Comparison of ENCODE assay signal across 1 cellular context in the genomic region with DNA sequence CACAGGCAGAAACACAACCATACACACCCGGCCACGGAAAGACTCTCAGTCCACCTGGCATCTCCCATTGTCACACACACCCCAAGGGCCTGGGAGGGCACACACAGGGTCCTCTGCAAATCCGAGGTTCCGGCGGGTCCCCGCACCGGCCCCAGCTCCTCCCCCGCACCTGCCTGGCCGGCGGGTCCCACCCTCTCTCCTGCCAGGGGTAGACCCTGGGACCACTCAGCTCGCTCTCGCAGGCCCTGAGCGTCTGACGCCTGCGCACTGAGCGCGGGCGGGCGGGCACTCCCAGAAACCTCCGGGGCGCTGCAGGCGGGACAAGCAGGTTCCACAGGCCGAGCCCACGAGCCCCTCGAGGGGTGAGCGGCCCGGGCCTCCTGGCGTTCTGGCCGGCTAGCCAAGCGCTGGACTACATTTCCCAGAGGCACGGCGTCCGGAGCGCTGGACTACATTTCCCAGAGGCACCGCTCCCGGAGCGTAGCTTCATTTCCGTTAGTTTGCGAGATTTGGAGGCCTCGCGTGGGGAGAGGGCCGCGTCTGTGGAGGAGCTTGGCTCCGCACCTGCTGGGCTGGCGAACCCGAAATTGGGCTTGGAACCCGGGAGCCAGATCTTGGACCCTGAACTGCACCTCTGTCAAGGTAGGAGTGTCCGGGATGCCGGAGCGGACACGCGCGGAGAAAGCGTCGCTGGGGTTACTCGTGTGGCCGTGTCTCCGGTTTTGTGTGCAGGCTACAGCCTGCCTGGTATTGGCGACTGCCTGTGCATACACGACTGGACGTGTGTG.
TF ChIP-seq lines count a peak whose summit lies in the region.

A gene (plus strand): TSS at position 505 of the 788 bp plus-strand sequence. CDS start 10,686 bp downstream, outside the sequence.

TF ChIP-seq in HepG2, 621 proteins besides CTCF, POLR2A, EP300 and RAD21 (continued from another document and continues in another):
- TF ChIP-seq, protein P1, sequence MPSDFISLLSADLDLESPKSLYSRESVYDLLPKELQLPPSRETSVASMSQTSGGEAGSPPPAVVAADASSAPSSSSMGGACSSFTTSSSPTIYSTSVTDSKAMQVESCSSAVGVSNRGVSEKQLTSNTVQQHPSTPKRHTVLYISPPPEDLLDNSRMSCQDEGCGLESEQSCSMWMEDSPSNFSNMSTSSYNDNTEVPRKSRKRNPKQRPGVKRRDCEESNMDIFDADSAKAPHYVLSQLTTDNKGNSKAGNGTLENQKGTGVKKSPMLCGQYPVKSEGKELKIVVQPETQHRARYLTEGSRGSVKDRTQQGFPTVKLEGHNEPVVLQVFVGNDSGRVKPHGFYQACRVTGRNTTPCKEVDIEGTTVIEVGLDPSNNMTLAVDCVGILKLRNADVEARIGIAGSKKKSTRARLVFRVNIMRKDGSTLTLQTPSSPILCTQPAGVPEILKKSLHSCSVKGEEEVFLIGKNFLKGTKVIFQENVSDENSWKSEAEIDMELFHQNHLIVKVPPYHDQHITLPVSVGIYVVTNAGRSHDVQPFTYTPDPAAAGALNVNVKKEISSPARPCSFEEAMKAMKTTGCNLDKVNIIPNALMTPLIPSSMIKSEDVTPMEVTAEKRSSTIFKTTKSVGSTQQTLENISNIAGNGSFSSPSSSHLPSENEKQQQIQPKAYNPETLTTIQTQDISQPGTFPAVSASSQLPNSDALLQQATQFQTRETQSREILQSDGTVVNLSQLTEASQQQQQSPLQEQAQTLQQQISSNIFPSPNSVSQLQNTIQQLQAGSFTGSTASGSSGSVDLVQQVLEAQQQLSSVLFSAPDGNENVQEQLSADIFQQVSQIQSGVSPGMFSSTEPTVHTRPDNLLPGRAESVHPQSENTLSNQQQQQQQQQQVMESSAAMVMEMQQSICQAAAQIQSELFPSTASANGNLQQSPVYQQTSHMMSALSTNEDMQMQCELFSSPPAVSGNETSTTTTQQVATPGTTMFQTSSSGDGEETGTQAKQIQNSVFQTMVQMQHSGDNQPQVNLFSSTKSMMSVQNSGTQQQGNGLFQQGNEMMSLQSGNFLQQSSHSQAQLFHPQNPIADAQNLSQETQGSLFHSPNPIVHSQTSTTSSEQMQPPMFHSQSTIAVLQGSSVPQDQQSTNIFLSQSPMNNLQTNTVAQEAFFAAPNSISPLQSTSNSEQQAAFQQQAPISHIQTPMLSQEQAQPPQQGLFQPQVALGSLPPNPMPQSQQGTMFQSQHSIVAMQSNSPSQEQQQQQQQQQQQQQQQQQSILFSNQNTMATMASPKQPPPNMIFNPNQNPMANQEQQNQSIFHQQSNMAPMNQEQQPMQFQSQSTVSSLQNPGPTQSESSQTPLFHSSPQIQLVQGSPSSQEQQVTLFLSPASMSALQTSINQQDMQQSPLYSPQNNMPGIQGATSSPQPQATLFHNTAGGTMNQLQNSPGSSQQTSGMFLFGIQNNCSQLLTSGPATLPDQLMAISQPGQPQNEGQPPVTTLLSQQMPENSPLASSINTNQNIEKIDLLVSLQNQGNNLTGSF (CRISPR knock-in tag; IDR thresholded peaks at IDR 0.05), result peak; percentile 16; the same call in 1 of the 2 replicates
- no peak for TF ChIP-seq MEIS2 (CRISPR knock-in tag; IDR thresholded peaks at IDR 0.05)
- no peak for TF ChIP-seq KDM6A (CRISPR knock-in tag; IDR thresholded peaks at IDR 0.05; ENCODE audit: low read depth)
- TF ChIP-seq RELA (CRISPR knock-in tag; IDR thresholded peaks at IDR 0.05), result no peak
- TF ChIP-seq SP5 (CRISPR knock-in tag; IDR thresholded peaks at IDR 0.05; ENCODE audit: borderline replicate concordance, low read depth), result no peak
- no peak for TF ChIP-seq WIZ (CRISPR knock-in tag; IDR thresholded peaks at IDR 0.05)
- TF ChIP-seq BRCA1 (CRISPR knock-in tag; IDR thresholded peaks at IDR 0.05), result no peak
- TF ChIP-seq, protein P2, sequence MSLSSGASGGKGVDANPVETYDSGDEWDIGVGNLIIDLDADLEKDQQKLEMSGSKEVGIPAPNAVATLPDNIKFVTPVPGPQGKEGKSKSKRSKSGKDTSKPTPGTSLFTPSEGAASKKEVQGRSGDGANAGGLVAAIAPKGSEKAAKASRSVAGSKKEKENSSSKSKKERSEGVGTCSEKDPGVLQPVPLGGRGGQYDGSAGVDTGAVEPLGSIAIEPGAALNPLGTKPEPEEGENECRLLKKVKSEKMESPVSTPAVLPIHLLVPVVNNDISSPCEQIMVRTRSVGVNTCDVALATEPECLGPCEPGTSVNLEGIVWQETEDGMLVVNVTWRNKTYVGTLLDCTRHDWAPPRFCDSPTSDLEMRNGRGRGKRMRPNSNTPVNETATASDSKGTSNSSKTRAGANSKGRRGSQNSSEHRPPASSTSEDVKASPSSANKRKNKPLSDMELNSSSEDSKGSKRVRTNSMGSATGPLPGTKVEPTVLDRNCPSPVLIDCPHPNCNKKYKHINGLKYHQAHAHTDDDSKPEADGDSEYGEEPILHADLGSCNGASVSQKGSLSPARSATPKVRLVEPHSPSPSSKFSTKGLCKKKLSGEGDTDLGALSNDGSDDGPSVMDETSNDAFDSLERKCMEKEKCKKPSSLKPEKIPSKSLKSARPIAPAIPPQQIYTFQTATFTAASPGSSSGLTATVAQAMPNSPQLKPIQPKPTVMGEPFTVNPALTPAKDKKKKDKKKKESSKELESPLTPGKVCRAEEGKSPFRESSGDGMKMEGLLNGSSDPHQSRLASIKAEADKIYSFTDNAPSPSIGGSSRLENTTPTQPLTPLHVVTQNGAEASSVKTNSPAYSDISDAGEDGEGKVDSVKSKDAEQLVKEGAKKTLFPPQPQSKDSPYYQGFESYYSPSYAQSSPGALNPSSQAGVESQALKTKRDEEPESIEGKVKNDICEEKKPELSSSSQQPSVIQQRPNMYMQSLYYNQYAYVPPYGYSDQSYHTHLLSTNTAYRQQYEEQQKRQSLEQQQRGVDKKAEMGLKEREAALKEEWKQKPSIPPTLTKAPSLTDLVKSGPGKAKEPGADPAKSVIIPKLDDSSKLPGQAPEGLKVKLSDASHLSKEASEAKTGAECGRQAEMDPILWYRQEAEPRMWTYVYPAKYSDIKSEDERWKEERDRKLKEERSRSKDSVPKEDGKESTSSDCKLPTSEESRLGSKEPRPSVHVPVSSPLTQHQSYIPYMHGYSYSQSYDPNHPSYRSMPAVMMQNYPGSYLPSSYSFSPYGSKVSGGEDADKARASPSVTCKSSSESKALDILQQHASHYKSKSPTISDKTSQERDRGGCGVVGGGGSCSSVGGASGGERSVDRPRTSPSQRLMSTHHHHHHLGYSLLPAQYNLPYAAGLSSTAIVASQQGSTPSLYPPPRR (CRISPR knock-in tag; IDR thresholded peaks at IDR 0.05; ENCODE audit: borderline replicate concordance), result peak; percentile 54
- TF ChIP-seq, protein P3, sequence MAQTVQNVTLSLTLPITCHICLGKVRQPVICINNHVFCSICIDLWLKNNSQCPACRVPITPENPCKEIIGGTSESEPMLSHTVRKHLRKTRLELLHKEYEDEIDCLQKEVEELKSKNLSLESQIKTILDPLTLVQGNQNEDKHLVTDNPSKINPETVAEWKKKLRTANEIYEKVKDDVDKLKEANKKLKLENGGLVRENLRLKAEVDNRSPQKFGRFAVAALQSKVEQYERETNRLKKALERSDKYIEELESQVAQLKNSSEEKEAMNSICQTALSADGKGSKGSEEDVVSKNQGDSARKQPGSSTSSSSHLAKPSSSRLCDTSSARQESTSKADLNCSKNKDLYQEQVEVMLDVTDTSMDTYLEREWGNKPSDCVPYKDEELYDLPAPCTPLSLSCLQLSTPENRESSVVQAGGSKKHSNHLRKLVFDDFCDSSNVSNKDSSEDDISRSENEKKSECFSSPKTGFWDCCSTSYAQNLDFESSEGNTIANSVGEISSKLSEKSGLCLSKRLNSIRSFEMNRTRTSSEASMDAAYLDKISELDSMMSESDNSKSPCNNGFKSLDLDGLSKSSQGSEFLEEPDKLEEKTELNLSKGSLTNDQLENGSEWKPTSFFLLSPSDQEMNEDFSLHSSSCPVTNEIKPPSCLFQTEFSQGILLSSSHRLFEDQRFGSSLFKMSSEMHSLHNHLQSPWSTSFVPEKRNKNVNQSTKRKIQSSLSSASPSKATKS (CRISPR knock-in tag; IDR thresholded peaks at IDR 0.05), result no peak
- TF ChIP-seq ERF (CRISPR knock-in tag; IDR thresholded peaks at IDR 0.05), result peak; percentile 83
- no peak for TF ChIP-seq TBP (CRISPR knock-in tag; IDR thresholded peaks at IDR 0.05)
- TF ChIP-seq NR1H2 (CRISPR knock-in tag; IDR thresholded peaks at IDR 0.05; ENCODE audit: borderline replicate concordance, low read depth), result no peak
- TF ChIP-seq ZNF564 (CRISPR knock-in tag; IDR thresholded peaks at IDR 0.05), result peak; percentile 77; the same call in 1 of the 2 replicates
- TF ChIP-seq, protein P4, sequence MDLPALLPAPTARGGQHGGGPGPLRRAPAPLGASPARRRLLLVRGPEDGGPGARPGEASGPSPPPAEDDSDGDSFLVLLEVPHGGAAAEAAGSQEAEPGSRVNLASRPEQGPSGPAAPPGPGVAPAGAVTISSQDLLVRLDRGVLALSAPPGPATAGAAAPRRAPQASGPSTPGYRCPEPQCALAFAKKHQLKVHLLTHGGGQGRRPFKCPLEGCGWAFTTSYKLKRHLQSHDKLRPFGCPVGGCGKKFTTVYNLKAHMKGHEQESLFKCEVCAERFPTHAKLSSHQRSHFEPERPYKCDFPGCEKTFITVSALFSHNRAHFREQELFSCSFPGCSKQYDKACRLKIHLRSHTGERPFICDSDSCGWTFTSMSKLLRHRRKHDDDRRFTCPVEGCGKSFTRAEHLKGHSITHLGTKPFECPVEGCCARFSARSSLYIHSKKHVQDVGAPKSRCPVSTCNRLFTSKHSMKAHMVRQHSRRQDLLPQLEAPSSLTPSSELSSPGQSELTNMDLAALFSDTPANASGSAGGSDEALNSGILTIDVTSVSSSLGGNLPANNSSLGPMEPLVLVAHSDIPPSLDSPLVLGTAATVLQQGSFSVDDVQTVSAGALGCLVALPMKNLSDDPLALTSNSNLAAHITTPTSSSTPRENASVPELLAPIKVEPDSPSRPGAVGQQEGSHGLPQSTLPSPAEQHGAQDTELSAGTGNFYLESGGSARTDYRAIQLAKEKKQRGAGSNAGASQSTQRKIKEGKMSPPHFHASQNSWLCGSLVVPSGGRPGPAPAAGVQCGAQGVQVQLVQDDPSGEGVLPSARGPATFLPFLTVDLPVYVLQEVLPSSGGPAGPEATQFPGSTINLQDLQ (CRISPR knock-in tag; IDR thresholded peaks at IDR 0.05), result no peak
- TF ChIP-seq FOXJ3 (CRISPR knock-in tag; IDR thresholded peaks at IDR 0.05; ENCODE audit: borderline replicate concordance), result peak; percentile 63; the same call in 1 of the 2 replicates
- TF ChIP-seq ZC3H13 (CRISPR knock-in tag; IDR thresholded peaks at IDR 0.05), result no peak
- TF ChIP-seq NFKBIZ (CRISPR knock-in tag; IDR thresholded peaks at IDR 0.05), result no peak
- TF ChIP-seq XRCC5 (optimal IDR thresholded peaks at IDR 0.05; ENCODE audit: low read length), result peak; percentile 21
- no peak for TF ChIP-seq MED8 (CRISPR knock-in tag; IDR thresholded peaks at IDR 0.05; ENCODE audit: insufficient replicate concordance)
- TF ChIP-seq POLR2AphosphoS2 (IDR thresholded peaks at IDR 0.05; ENCODE audit: low read depth, low read length), result no peak
- TF ChIP-seq FOXC1 (CRISPR knock-in tag; IDR thresholded peaks at IDR 0.05; ENCODE audit: borderline replicate concordance), result peak; percentile 62; the same call in 1 of the 2 replicates
- TF ChIP-seq, protein P5, sequence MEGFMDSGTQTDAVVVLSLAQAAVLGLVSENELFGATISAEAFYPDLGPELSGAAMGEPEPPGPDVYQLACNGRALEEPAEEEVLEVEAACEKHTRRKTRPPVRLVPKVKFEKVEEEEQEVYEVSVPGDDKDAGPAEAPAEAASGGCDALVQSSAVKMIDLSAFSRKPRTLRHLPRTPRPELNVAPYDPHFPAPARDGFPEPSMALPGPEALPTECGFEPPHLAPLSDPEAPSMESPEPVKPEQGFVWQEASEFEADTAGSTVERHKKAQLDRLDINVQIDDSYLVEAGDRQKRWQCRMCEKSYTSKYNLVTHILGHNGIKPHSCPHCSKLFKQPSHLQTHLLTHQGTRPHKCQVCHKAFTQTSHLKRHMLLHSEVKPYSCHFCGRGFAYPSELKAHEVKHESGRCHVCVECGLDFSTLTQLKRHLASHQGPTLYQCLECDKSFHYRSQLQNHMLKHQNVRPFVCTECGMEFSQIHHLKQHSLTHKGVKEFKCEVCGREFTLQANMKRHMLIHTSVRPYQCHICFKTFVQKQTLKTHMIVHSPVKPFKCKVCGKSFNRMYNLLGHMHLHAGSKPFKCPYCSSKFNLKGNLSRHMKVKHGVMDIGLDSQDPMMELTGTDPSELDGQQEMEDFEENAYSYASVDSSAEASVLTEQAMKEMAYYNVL (CRISPR knock-in tag; IDR thresholded peaks at IDR 0.05; ENCODE audit: borderline replicate concordance), result no peak
- TF ChIP-seq, protein P6, sequence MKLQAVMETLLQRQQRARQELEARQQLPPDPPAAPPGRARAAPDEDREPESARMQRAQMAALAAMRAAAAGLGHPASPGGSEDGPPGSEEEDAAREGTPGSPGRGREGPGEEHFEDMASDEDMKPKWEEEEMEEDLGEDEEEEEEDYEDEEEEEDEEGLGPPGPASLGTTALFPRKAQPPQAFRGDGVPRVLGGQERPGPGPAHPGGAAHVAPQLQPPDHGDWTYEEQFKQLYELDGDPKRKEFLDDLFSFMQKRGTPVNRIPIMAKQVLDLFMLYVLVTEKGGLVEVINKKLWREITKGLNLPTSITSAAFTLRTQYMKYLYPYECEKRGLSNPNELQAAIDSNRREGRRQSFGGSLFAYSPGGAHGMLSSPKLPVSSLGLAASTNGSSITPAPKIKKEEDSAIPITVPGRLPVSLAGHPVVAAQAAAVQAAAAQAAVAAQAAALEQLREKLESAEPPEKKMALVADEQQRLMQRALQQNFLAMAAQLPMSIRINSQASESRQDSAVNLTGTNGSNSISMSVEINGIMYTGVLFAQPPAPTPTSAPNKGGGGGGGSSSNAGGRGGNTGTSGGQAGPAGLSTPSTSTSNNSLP (IDR thresholded peaks at IDR 0.05; ENCODE audit: low read depth, low read length), result no peak
- TF ChIP-seq SRF (IDR thresholded peaks at IDR 0.05; ENCODE audit: low read depth, low read length), result no peak
